16 cellular contexts compared by ENCODE assay signal in genomic region chr6:144999127-144999526, GRCh38.
"Had no signal": no experiment of that assay in that cellular context is flagged by ENCODE, and none has a peak within 500 bp of the region (broad histone marks: within the 10 kb centered on the region; RNA-seq: fewer than 3 reads in every experiment).

No MANE protein-coding gene starts in this region.

- H3K27ac Mint-ChIP-seq: activated CD8-positive, alpha-beta T cell treated with anti-CD3 and anti-CD28 coated beads for 36 hours; activated naive CD8-positive, alpha-beta T cell treated with anti-CD3 and anti-CD28 coated beads, Interleukin-2, amount 50 U/mL, for 24 hours; dendritic cell treated with granulocyte-macrophage colony-stimulating factor and Interleukin-4, amounts not matched to agents 40 ng/mL and 50 ng/mL, for 4 days had no signal

- H3K27ac ChIP-seq: pancreas, tibial nerve, VCaP had no signal

- H3K9me3 ChIP-seq: pancreas, tibial nerve had no signal

- H3K4me1 ChIP-seq: pancreas, tibial nerve had no signal

- ATAC-seq: activated CD8-positive, alpha-beta T cell treated with anti-CD3 and anti-CD28 coated beads for 36 hours; activated naive CD8-positive, alpha-beta T cell treated with anti-CD3 and anti-CD28 coated beads, Interleukin-2, amount 50 U/mL, for 24 hours; pancreas had no signal

- H3K27me3 ChIP-seq: pancreas, tibial nerve had no signal

- H3K4me1 Mint-ChIP-seq: activated naive CD8-positive, alpha-beta T cell treated with anti-CD3 and anti-CD28 coated beads, Interleukin-2, amount 50 U/mL, for 24 hours; neural crest cell had no signal

- H3K9me3 Mint-ChIP-seq: activated CD8-positive, alpha-beta T cell treated with anti-CD3 and anti-CD28 coated beads for 36 hours; dendritic cell treated with granulocyte-macrophage colony-stimulating factor and Interleukin-4, amounts not matched to agents 40 ng/mL and 50 ng/mL, for 4 days; neural crest cell had no signal

- DNase-seq: activated CD4-positive, alpha-beta T cell treated with anti-CD3 and anti-CD28 coated beads for 4 hours; activated CD8-positive, alpha-beta memory T cell treated with anti-CD3 and anti-CD28 coated beads, Interleukin-2, amount 50 U/mL, for 4 hours; activated CD8-positive, alpha-beta T cell treated with anti-CD3 and anti-CD28 coated beads for 36 hours; activated naive CD4-positive, alpha-beta T cell treated with Interleukin-2 at 50 U/mL for 16 hours; activated naive CD8-positive, alpha-beta T cell treated with anti-CD3 and anti-CD28 coated beads, Interleukin-2, amount 50 U/mL, for 24 hours; central memory CD4-positive, alpha-beta T cell; hippocampal formation; kidney glomerular epithelial cell; pancreas; stimulated activated CD4-positive, alpha-beta T cell treated with anti-CD3 and anti-CD28 coated beads, Interleukin-15, amount 100 ng/mL, for 24 hours; stimulated activated CD4-positive, alpha-beta T cell treated with anti-CD3 and anti-CD28 coated beads, Interleukin-4, amount 100 ng/mL, for 24 hours; T-helper 9 cell had no signal

- H3K27me3 Mint-ChIP-seq: dendritic cell treated with granulocyte-macrophage colony-stimulating factor and Interleukin-4, amounts not matched to agents 40 ng/mL and 50 ng/mL, for 4 days had no signal

- H3K4me3 Mint-ChIP-seq: activated CD8-positive, alpha-beta T cell treated with anti-CD3 and anti-CD28 coated beads for 36 hours; activated naive CD8-positive, alpha-beta T cell treated with anti-CD3 and anti-CD28 coated beads, Interleukin-2, amount 50 U/mL, for 24 hours; dendritic cell treated with granulocyte-macrophage colony-stimulating factor and Interleukin-4, amounts not matched to agents 40 ng/mL and 50 ng/mL, for 4 days; neural crest cell had no signal

- H3K4me3 ChIP-seq: pancreas, tibial nerve had no signal

- H3K36me3 ChIP-seq: pancreas, tibial nerve had no signal
